ENCODE assay signal across 10 cellular contexts in genomic region chr1:18946550-18947381, GRCh38. TPM values are rescaled to one million over a fixed set of nuclear protein-coding genes. Genes with fewer than 3 reads are reported as not detected.
DNase-seq lines count a peak whose midpoint lies in the region; ATAC-seq and TF ChIP-seq lines count a peak whose summit lies in the region.
"Had no signal": no experiment of that assay in that cellular context is flagged by ENCODE, and none has a peak within 500 bp of the region (broad histone marks: within the 10 kb centered on the region; RNA-seq: fewer than 3 reads in every experiment).

No MANE protein-coding gene starts in this region.

- peaks cover 78% of the 10 kb centered on the region for H3K4me1 Mint-ChIP-seq in activated T-helper 1 cell treated with anti-CD3 and anti-CD28 coated beads, Interleukin-12 subunit alpha, Interleukin-12 subunit beta, Interleukin-2, Interleukin-4 antibody, amounts not matched to agents 30 ng/mL and 10 ng/mL and 1 ng/mL, durations not matched to agents 14 hours and 24 hours and 36 hours (ENCODE audit: low read depth)
- H3K4me1 Mint-ChIP-seq in glutamatergic neuron (ENCODE audit: low read depth, unreplicated experiment) = peaks cover 68% of the 10 kb centered on the region
- peaks cover 83% of the 10 kb centered on the region for H3K4me1 Mint-ChIP-seq in stimulated activated effector memory CD8-positive, alpha-beta T cell treated with anti-CD3 and anti-CD28 coated beads, Interleukin-12 subunit alpha, Interleukin-12 subunit beta, amount 100 ng/mL, for 72 hours

- DNase-seq in EH (ENCODE audit: low read depth) (peak; percentile 51), glutamatergic neuron (no peak), SW480 (ENCODE audit: low spot score) (no peak), globus pallidus (ENCODE audit: low spot score) (no peak)
- no peak for DNase-seq in activated T-helper 1 cell treated with anti-CD3 and anti-CD28 coated beads, Interleukin-12 subunit alpha, Interleukin-12 subunit beta, Interleukin-2, Interleukin-4 antibody, amounts not matched to agents 30 ng/mL and 10 ng/mL and 1 ng/mL, durations not matched to agents 14 hours and 24 hours and 36 hours (ENCODE audit: low spot score)
- DNase-seq in stimulated activated effector memory CD8-positive, alpha-beta T cell treated with anti-CD3 and anti-CD28 coated beads, Interleukin-12 subunit alpha, Interleukin-12 subunit beta, amount 100 ng/mL, for 72 hours (ENCODE audit: low spot score in 2 of 2) = no peak
- DNase-seq: activated naive CD4-positive, alpha-beta T cell; NCI-H748 treated with DMSO at 0.1 percent for 48 hours had no signal

- H3K9me3 Mint-ChIP-seq in activated T-helper 1 cell treated with anti-CD3 and anti-CD28 coated beads, Interleukin-12 subunit alpha, Interleukin-12 subunit beta, Interleukin-2, Interleukin-4 antibody, amounts not matched to agents 30 ng/mL and 10 ng/mL and 1 ng/mL, durations not matched to agents 14 hours and 24 hours and 36 hours = no peaks in the 10 kb centered on the region
- peaks cover 15% of the 10 kb centered on the region for H3K9me3 Mint-ChIP-seq in glutamatergic neuron (ENCODE audit: unreplicated experiment)
- H3K9me3 Mint-ChIP-seq in stimulated activated effector memory CD8-positive, alpha-beta T cell treated with anti-CD3 and anti-CD28 coated beads, Interleukin-12 subunit alpha, Interleukin-12 subunit beta, amount 100 ng/mL, for 72 hours = no peaks in the 10 kb centered on the region

- H3K27ac Mint-ChIP-seq in activated T-helper 1 cell treated with anti-CD3 and anti-CD28 coated beads, Interleukin-12 subunit alpha, Interleukin-12 subunit beta, Interleukin-2, Interleukin-4 antibody, amounts not matched to agents 30 ng/mL and 10 ng/mL and 1 ng/mL, durations not matched to agents 14 hours and 24 hours and 36 hours = peak overlapping the region; percentile 26
- peak overlapping the region; percentile 84 for H3K27ac Mint-ChIP-seq in glutamatergic neuron (ENCODE audit: unreplicated experiment)
- H3K27ac Mint-ChIP-seq in stimulated activated effector memory CD8-positive, alpha-beta T cell treated with anti-CD3 and anti-CD28 coated beads, Interleukin-12 subunit alpha, Interleukin-12 subunit beta, amount 100 ng/mL, for 72 hours = peak overlapping the region; percentile 99

- intact Hi-C loops in activated T-helper 1 cell treated with anti-CD3 and anti-CD28 coated beads, Interleukin-12 subunit alpha, Interleukin-12 subunit beta, Interleukin-2, Interleukin-4 antibody, amounts not matched to agents 30 ng/mL and 10 ng/mL and 1 ng/mL, durations not matched to agents 14 hours and 24 hours and 36 hours (cut with micrococcal nuclease) = no loop called here

- H3K36me3 Mint-ChIP-seq in activated T-helper 1 cell treated with anti-CD3 and anti-CD28 coated beads, Interleukin-12 subunit alpha, Interleukin-12 subunit beta, Interleukin-2, Interleukin-4 antibody, amounts not matched to agents 30 ng/mL and 10 ng/mL and 1 ng/mL, durations not matched to agents 14 hours and 24 hours and 36 hours (ENCODE audit: low read depth) = peaks cover 9% of the 10 kb centered on the region
- no peaks in the 10 kb centered on the region for H3K36me3 Mint-ChIP-seq in glutamatergic neuron (ENCODE audit: unreplicated experiment)
- peaks cover 50% of the 10 kb centered on the region for H3K36me3 Mint-ChIP-seq in stimulated activated effector memory CD8-positive, alpha-beta T cell treated with anti-CD3 and anti-CD28 coated beads, Interleukin-12 subunit alpha, Interleukin-12 subunit beta, amount 100 ng/mL, for 72 hours

- no peak overlapping the region for H3K4me3 Mint-ChIP-seq in activated T-helper 1 cell treated with anti-CD3 and anti-CD28 coated beads, Interleukin-12 subunit alpha, Interleukin-12 subunit beta, Interleukin-2, Interleukin-4 antibody, amounts not matched to agents 30 ng/mL and 10 ng/mL and 1 ng/mL, durations not matched to agents 14 hours and 24 hours and 36 hours
- peak overlapping the region; percentile 50 for H3K4me3 Mint-ChIP-seq in glutamatergic neuron (ENCODE audit: unreplicated experiment)
- peak overlapping the region; percentile 79 for H3K4me3 Mint-ChIP-seq in stimulated activated effector memory CD8-positive, alpha-beta T cell treated with anti-CD3 and anti-CD28 coated beads, Interleukin-12 subunit alpha, Interleukin-12 subunit beta, amount 100 ng/mL, for 72 hours

- no peak for ATAC-seq in stimulated activated effector memory CD8-positive, alpha-beta T cell treated with anti-CD3 and anti-CD28 coated beads, Interleukin-12 subunit alpha, Interleukin-12 subunit beta, amount 100 ng/mL, for 72 hours
- ATAC-seq in GM19328 (IDR thresholded peaks at IDR 0.05; ENCODE audit: unreplicated experiment) (no peak), GM21723 (IDR thresholded peaks at IDR 0.05; ENCODE audit: unreplicated experiment) (no peak)

- no peak for TF ChIP-seq CTCF in glutamatergic neuron (IDR thresholded peaks at IDR 0.05; ENCODE audit: partially characterized antibody, unreplicated experiment)

- no peaks in the 10 kb centered on the region for H3K27me3 Mint-ChIP-seq in activated T-helper 1 cell treated with anti-CD3 and anti-CD28 coated beads, Interleukin-12 subunit alpha, Interleukin-12 subunit beta, Interleukin-2, Interleukin-4 antibody, amounts not matched to agents 30 ng/mL and 10 ng/mL and 1 ng/mL, durations not matched to agents 14 hours and 24 hours and 36 hours (ENCODE audit: insufficient read depth)
- H3K27me3 Mint-ChIP-seq in glutamatergic neuron (ENCODE audit: unreplicated experiment) = peaks cover 19% of the 10 kb centered on the region

RNA-seq across cellular contexts. Expression of gene IFFO2, which starts 9.7 kb away (rescaled TPM):
- total RNA-seq in activated T-helper 1 cell treated with anti-CD3 and anti-CD28 coated beads, Interleukin-12 subunit alpha, Interleukin-12 subunit beta, Interleukin-2, Interleukin-4 antibody, amounts not matched to agents 30 ng/mL and 10 ng/mL and 1 ng/mL, durations not matched to agents 14 hours and 24 hours and 36 hours = 31.8 and 32.6 TPM in 2 replicates
- total RNA-seq in glutamatergic neuron (ENCODE audit: unreplicated experiment) = 107 TPM

RNA-seq across cellular contexts. Expression of gene ALDH4A1, which starts 44.4 kb away (rescaled TPM):
- total RNA-seq in activated T-helper 1 cell treated with anti-CD3 and anti-CD28 coated beads, Interleukin-12 subunit alpha, Interleukin-12 subunit beta, Interleukin-2, Interleukin-4 antibody, amounts not matched to agents 30 ng/mL and 10 ng/mL and 1 ng/mL, durations not matched to agents 14 hours and 24 hours and 36 hours = 3.9 and 4.4 TPM in 2 replicates
- total RNA-seq in glutamatergic neuron (ENCODE audit: unreplicated experiment) = 28.9 TPM

Comparison
In these comparisons a context has a peak if more than half of its experiments do, and no peak if none do; other contexts are left out.
1. H3K27ac Mint-ChIP-seq: peak in every context shown above with its lines; median percentile 99 in stimulated activated effector memory CD8-positive, alpha-beta T cell treated with anti-CD3 and anti-CD28 coated beads, Interleukin-12 subunit alpha, Interleukin-12 subunit beta, amount 100 ng/mL, for 72 hours; 84 in glutamatergic neuron; 26 in activated T-helper 1 cell treated with anti-CD3 and anti-CD28 coated beads, Interleukin-12 subunit alpha, Interleukin-12 subunit beta, Interleukin-2, Interleukin-4 antibody, amounts not matched to agents 30 ng/mL and 10 ng/mL and 1 ng/mL, durations not matched to agents 14 hours and 24 hours and 36 hours.